Comparison of ENCODE assay signal across 23 cellular contexts in genomic region chrX:49069038-49069437, GRCh38.
"Had no signal": no experiment of that assay in that cellular context is flagged by ENCODE, and none has a peak within 500 bp of the region (broad histone marks: within the 10 kb centered on the region; RNA-seq: fewer than 3 reads in every experiment).

No MANE protein-coding gene starts in this region.

- H3K9me3 Mint-ChIP-seq: natural killer cell; neural crest cell; stimulated activated naive CD8-positive, alpha-beta T cell treated with anti-CD3 and anti-CD28 coated beads, Interleukin-15, amount 100 ng/mL, for 72 hours; type B pancreatic cell had no signal

- FAIRE-seq: keratinocyte had no signal

- ATAC-seq: foreskin keratinocyte; left ventricle myocardium superior; lower lobe of right lung; natural killer cell; sciatic nerve; stimulated activated naive CD8-positive, alpha-beta T cell treated with anti-CD3 and anti-CD28 coated beads, Interleukin-15, amount 100 ng/mL, for 72 hours had no signal

- H3K27ac ChIP-seq: coronary artery, esophagus muscularis mucosa, foreskin keratinocyte, lower lobe of right lung, prostate gland, right atrium auricular region, suprapubic skin, thyroid gland had no signal

- H3K9me3 ChIP-seq: esophagus muscularis mucosa, lower lobe of right lung, prostate gland, right atrium auricular region, suprapubic skin, thyroid gland had no signal

- H3K4me3 Mint-ChIP-seq: natural killer cell; neural crest cell; stimulated activated naive CD8-positive, alpha-beta T cell treated with anti-CD3 and anti-CD28 coated beads, Interleukin-15, amount 100 ng/mL, for 72 hours; type B pancreatic cell had no signal

- H3K27me3 Mint-ChIP-seq: stimulated activated naive CD8-positive, alpha-beta T cell treated with anti-CD3 and anti-CD28 coated beads, Interleukin-15, amount 100 ng/mL, for 72 hours; type B pancreatic cell had no signal

- H3K36me3 ChIP-seq: lower lobe of right lung, prostate gland, right atrium auricular region, thyroid gland had no signal

- H3K4me1 ChIP-seq: foreskin keratinocyte, prostate gland had no signal

- H3K4me2 ChIP-seq: smooth muscle cell had no signal

- H3K27ac Mint-ChIP-seq: natural killer cell, type B pancreatic cell had no signal

- H3K4me3 ChIP-seq: coronary artery, esophagus muscularis mucosa, lower lobe of right lung, prostate gland, right atrium auricular region, smooth muscle cell, suprapubic skin, thyroid gland had no signal

- DNase-seq: dermis blood vessel endothelial cell; effector memory CD4-positive, alpha-beta T cell; foreskin keratinocyte; left ventricle myocardium superior; lower lobe of right lung; natural killer cell; stimulated activated CD4-positive, alpha-beta T cell treated with anti-CD3 and anti-CD28 coated beads, Interleukin-12 subunit alpha, Interleukin-12 subunit beta, amount 100 ng/mL, for 4 hours; stimulated activated CD4-positive, alpha-beta T cell treated with anti-CD3 and anti-CD28 coated beads, Interleukin-1b, Interleukin-23, amount 100 ng/mL, for 48 hours; stimulated activated CD4-positive, alpha-beta T cell treated with anti-CD3 and anti-CD28 coated beads, Interleukin-4, amount 100 ng/mL, for 1 hour; stimulated activated CD8-positive, alpha-beta memory T cell treated with anti-CD3 and anti-CD28 coated beads, Interleukin-4, amount 100 ng/mL, for 48 hours; stimulated activated naive CD4-positive, alpha-beta T cell; stimulated activated naive CD8-positive, alpha-beta T cell treated with anti-CD3 and anti-CD28 coated beads, Interleukin-15, amount 100 ng/mL, for 72 hours; thyroid gland had no signal

- H3K36me3 Mint-ChIP-seq: natural killer cell, type B pancreatic cell had no signal

- H3K27me3 ChIP-seq: esophagus muscularis mucosa, foreskin keratinocyte, right atrium auricular region, suprapubic skin, thyroid gland had no signal
